Comparison of ENCODE assay signal across 24 cellular contexts in the genomic region with DNA sequence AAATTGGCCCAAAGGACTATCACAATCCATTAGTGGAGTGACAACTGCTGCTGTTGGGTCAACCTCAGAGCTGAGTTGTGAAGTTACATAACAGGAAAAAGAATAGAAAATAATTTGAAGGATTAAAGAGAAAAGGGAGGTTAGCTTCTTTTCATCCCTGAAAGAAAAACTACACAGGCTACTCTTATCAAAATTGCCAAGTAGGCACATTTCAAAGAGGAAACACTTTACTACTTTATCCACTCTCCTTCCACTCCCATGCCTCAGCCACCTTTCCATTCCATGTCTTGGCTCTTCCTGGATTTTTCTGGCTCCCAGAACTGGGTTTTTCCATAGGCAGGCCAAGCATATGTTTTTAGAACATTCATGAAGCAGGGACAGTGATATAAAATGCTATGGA.
"Had no signal": no experiment of that assay in that cellular context is flagged by ENCODE, and none has a peak within 500 bp of the region (broad histone marks: within the 10 kb centered on the region; RNA-seq: fewer than 3 reads in every experiment).

No MANE protein-coding gene starts in this region.

- H3K27me3 ChIP-seq: esophagus squamous epithelium, gastrocnemius medialis, left lung had no signal

- H3K36me3 ChIP-seq: esophagus squamous epithelium, gastrocnemius medialis, heart right ventricle, left lung, lower lobe of right lung had no signal

- DNase-seq: effector CD8-positive, alpha-beta T cell; effector memory CD8-positive, alpha-beta T cell; endodermal cell; erythroblast; esophagus squamous epithelium; gastrocnemius medialis; glutamatergic neuron; head of caudate nucleus; heart right ventricle; hippocampal formation; left cardiac atrium; left lung; left ventricle myocardium superior; lower lobe of right lung; mesenchymal stem cell; mucosa of descending colon; naive B cell had no signal

- ATAC-seq: effector memory CD8-positive, alpha-beta T cell; esophagus mucosa; gastrocnemius medialis; heart right ventricle; left cardiac atrium; left lung; left ventricle myocardium superior; lower lobe of right lung; mucosa of descending colon had no signal

- H3K4me1 ChIP-seq: esophagus squamous epithelium, gastrocnemius medialis, heart right ventricle, left lung, lower lobe of right lung had no signal

- H3K27ac ChIP-seq: coronary artery, epithelial cell of prostate, esophagus squamous epithelium, gastrocnemius medialis, heart right ventricle, left lung, lower lobe of right lung had no signal

- FAIRE-seq: colon, endometrium, islet of Langerhans, keratinocyte had no signal

- H3K4me3 ChIP-seq: coronary artery, esophagus squamous epithelium, gastrocnemius medialis, heart right ventricle, left lung, lower lobe of right lung, mucosa of descending colon had no signal
